1 cellular context compared by ENCODE assay signal in the genomic region with DNA sequence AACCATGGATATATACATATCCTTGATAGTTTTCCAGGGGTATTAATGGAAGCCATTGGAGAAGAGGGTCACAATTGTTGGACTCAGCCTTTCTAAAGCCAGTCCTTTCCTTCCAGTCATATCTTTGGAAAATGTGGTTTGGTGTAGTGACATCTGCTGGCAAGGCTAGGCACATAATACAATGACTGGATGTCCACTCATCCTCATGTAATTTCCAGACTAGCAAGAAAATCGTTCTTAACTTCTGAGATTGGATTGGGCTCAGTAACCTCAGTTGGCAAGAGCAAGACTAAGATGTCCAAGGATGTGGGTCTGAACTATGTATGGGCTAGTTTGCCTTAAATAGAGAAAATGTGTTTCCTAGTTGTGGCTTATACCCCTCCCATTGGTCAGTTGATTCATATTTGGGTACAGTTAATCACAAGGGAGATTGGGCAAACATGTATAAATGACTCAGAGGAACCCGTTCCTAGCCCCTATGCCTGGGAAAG.
TF ChIP-seq lines count a peak whose summit lies in the region.

No MANE protein-coding gene starts in this region.

TF ChIP-seq in HCT116, 20 proteins besides CTCF, POLR2A, EP300 and RAD21 (continued from another document):
- TF ChIP-seq ZNF274 (IDR thresholded peaks at IDR 0.05; ENCODE audit: low read depth, low read length) (no peak), CBX3 (IDR thresholded peaks at IDR 0.05; ENCODE audit: low read depth) (no peak), SIN3A (IDR thresholded peaks at IDR 0.05; ENCODE audit: low read depth) (no peak)
